Comparison of ENCODE assay signal across 12 cellular contexts in genomic region chr12:3097186-3097804, GRCh38. TPM values are rescaled to one million over a fixed set of nuclear protein-coding genes. Genes with fewer than 3 reads are reported as not detected.
A peak's percentile ranks its signal among the peaks of the same experiment; 100 is the strongest.
DNase-seq lines count a peak whose midpoint lies in the region; ATAC-seq and TF ChIP-seq lines count a peak whose summit lies in the region.
"Had no signal": no experiment of that assay in that cellular context is flagged by ENCODE, and none has a peak within 500 bp of the region (broad histone marks: within the 10 kb centered on the region; RNA-seq: fewer than 3 reads in every experiment).

No MANE protein-coding gene starts in this region.

- H3K4me1 ChIP-seq in upper lobe of right lung (peaks cover 30% of the 10 kb centered on the region), HAP-1 (no peaks in the 10 kb centered on the region)
- H3K4me1 ChIP-seq: A549 had no signal

- DNase-seq in NCI-H82 (lab: John Stamatoyannopoulos, UW) (peak; percentile 35), NCI-H82 treated with DMSO at 0.1 percent for 48 hours (lab: John Stamatoyannopoulos, UW; ENCODE audit: unreplicated experiment) (no peak), dorsolateral prefrontal cortex (peak in 4 of 10 donors; percentile 40 to 61 (median 46)), lung microvascular endothelial cell (ENCODE audit: low read depth in 2 of 2) (peak; percentile 80 to 91), upper lobe of right lung (peak; percentile 74), NCI-H1048 (lab: John Stamatoyannopoulos, UW) (no peak), HAP-1 (ENCODE audit: low spot score in 2 of 2) (no peak)
- DNase-seq: naive thymus-derived CD4-positive, alpha-beta T cell; SHP77 treated with DMSO at 0.1 percent for 48 hours; stimulated activated naive CD8-positive, alpha-beta T cell treated with anti-CD3 and anti-CD28 coated beads, Interleukin-15, amount 100 ng/mL, for 72 hours had no signal

- ATAC-seq in upper lobe of right lung (peak; percentile 83), HG03342 (IDR thresholded peaks at IDR 0.05; ENCODE audit: unreplicated experiment) (no peak)
- ATAC-seq: naive thymus-derived CD4-positive, alpha-beta T cell; stimulated activated naive CD8-positive, alpha-beta T cell treated with anti-CD3 and anti-CD28 coated beads, Interleukin-15, amount 100 ng/mL, for 72 hours had no signal

- H3K27ac ChIP-seq in dorsolateral prefrontal cortex (peak overlapping the region in 56 of 59 donors; percentile 10 to 89 (median 72)), upper lobe of right lung (peak overlapping the region; percentile 66)
- H3K27ac ChIP-seq: A549 had no signal

- H3K4me3 ChIP-seq in dorsolateral prefrontal cortex (peak overlapping the region in 8 of 59 donors; percentile 2 to 30 (median 15)), upper lobe of right lung (peak overlapping the region; percentile 28), HAP-1 (no peak overlapping the region)
- H3K4me3 ChIP-seq: A549 had no signal

- TF ChIP-seq CTCF in dorsolateral prefrontal cortex (IDR thresholded peaks at IDR 0.05 in 54 of 56, conservative IDR thresholded peaks at IDR 0.05 in 2 of 56; ENCODE audit: low read depth in 1 of 56, partially characterized antibody in 56 of 56) (no peak), upper lobe of right lung (IDR thresholded peaks at IDR 0.05) (no peak)

- H3K27me3 ChIP-seq in dorsolateral prefrontal cortex = peaks cover 0 to 7% (median 0%) of the 10 kb centered on the region in 45 donors
- no peaks in the 10 kb centered on the region for H3K27me3 ChIP-seq in upper lobe of right lung
- H3K27me3 ChIP-seq in HAP-1 (ENCODE audit: low read depth) = no peaks in the 10 kb centered on the region

- no peaks in the 10 kb centered on the region for H3K36me3 ChIP-seq in upper lobe of right lung
- H3K36me3 ChIP-seq in HAP-1 (replicated peaks) = no peaks in the 10 kb centered on the region

- in situ Hi-C loops in HAP-1 (cut with MboI; ENCODE audit: low sequenced_read_pairs) = no loop called here

- no peaks in the 10 kb centered on the region for H3K9me3 ChIP-seq in upper lobe of right lung
- H3K9me3 ChIP-seq in HAP-1 = peaks cover 3% of the 10 kb centered on the region
- H3K9me3 ChIP-seq: A549 had no signal

- intact Hi-C loops in dorsolateral prefrontal cortex (cut with DNase I) (no loop called here), upper lobe of right lung (cut with DNase I) (no loop called here)

RNA-seq across cellular contexts. Expression of gene TSPAN9, which starts 20.1 kb away (rescaled TPM):
- total RNA-seq in dorsolateral prefrontal cortex (10 to 100 TPM in 119 of 120 experiments, 1 to 10 TPM in 1; 7.7 to 35.5 (median 21.1) TPM), lung microvascular endothelial cell (74.1 and 83.7 TPM in 2 replicates), upper lobe of right lung (81.2 TPM)

Comparison
In these comparisons a context has a peak if more than half of its experiments do, and no peak if none do; other contexts are left out.
1. DNase-seq: peak in NCI-H82 (single experiment), lung microvascular endothelial cell (2 of 2) and upper lobe of right lung (single experiment); none in NCI-H82 treated with DMSO at 0.1 percent for 48 hours (single experiment), NCI-H1048 (single experiment) and HAP-1 (0 of 2).